Comparison of ENCODE assay signal across 27 cellular contexts in the genomic region with DNA sequence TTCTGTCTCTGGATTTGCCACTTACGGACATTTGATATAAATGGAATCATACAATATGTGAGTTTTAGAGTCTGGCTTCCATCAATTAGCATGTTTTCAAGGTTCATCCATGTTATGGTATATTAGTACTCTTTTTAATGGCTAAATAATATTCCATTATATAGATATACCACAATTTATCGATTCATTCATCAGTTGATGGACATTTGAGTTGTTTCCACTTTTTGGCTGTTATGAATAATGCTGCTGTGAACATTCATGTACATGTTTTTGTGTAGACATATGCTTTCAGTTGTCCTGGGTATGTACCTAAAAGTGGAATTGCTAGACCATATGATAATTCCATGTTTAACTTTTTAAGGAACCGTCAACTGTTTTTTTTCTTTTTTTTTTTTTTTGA.
"Had no signal": no experiment of that assay in that cellular context is flagged by ENCODE, and none has a peak within 500 bp of the region (broad histone marks: within the 10 kb centered on the region; RNA-seq: fewer than 3 reads in every experiment).

No MANE protein-coding gene starts in this region.

- H2AFZ ChIP-seq: neural progenitor cell, parathyroid adenoma had no signal

- H3K9me3 Mint-ChIP-seq: stimulated activated effector memory CD8-positive, alpha-beta T cell treated with anti-CD3 and anti-CD28 coated beads, Interleukin-12 subunit alpha, Interleukin-12 subunit beta, amount 100 ng/mL, for 72 hours; stimulated activated naive CD8-positive, alpha-beta T cell treated with anti-CD3 and anti-CD28 coated beads, Interleukin-15, Interleukin-2, amounts not matched to agents 100 ng/mL and 50 ng/mL, for 24 hours had no signal

- H3K27me3 Mint-ChIP-seq: progenitor cell of endocrine pancreas; stimulated activated naive B cell treated with anti-CD40 and anti-IgM and Interleukin-4, amounts not matched to agents 10 μg/mL and 1 μg/mL and 100 μg/mL, for 72 hours; stimulated activated naive CD8-positive, alpha-beta T cell treated with anti-CD3 and anti-CD28 coated beads, Interleukin-15, Interleukin-2, amounts not matched to agents 100 ng/mL and 50 ng/mL, for 24 hours had no signal

- H3K4me1 Mint-ChIP-seq: nephron; neural progenitor cell; stimulated activated effector memory CD8-positive, alpha-beta T cell treated with anti-CD3 and anti-CD28 coated beads, Interleukin-12 subunit alpha, Interleukin-12 subunit beta, amount 100 ng/mL, for 72 hours had no signal

- H3K4me1 ChIP-seq: neural progenitor cell, parathyroid adenoma, psoas muscle, right lobe of liver, sigmoid colon, stomach, tibial nerve, upper lobe of left lung, vagina had no signal

- H3K27ac Mint-ChIP-seq: nephron; neural progenitor cell; progenitor cell of endocrine pancreas; stimulated activated effector memory CD8-positive, alpha-beta T cell treated with anti-CD3 and anti-CD28 coated beads, Interleukin-12 subunit alpha, Interleukin-12 subunit beta, amount 100 ng/mL, for 72 hours; stimulated activated naive B cell treated with anti-CD40 and anti-IgM and Interleukin-4, amounts not matched to agents 10 μg/mL and 1 μg/mL and 100 μg/mL, for 72 hours; stimulated activated naive CD8-positive, alpha-beta T cell treated with anti-CD3 and anti-CD28 coated beads, Interleukin-15, Interleukin-2, amounts not matched to agents 100 ng/mL and 50 ng/mL, for 24 hours had no signal

- H3K9me3 ChIP-seq: ovary, right lobe of liver, thyroid gland, vagina had no signal

- H3K27me3 ChIP-seq: neural progenitor cell, ovary, right lobe of liver, sigmoid colon, stomach, thyroid gland, tibial nerve, upper lobe of left lung, vagina had no signal

- ATAC-seq: psoas muscle; right cardiac atrium; right lobe of liver; stimulated activated effector memory CD8-positive, alpha-beta T cell treated with anti-CD3 and anti-CD28 coated beads, Interleukin-12 subunit alpha, Interleukin-12 subunit beta, amount 100 ng/mL, for 72 hours; stimulated activated naive B cell treated with anti-CD40 and anti-IgM and Interleukin-4, amounts not matched to agents 10 μg/mL and 1 μg/mL and 100 μg/mL, for 72 hours had no signal

- H3K9ac ChIP-seq: neural progenitor cell, parathyroid adenoma had no signal

- H3K4me2 ChIP-seq: neural progenitor cell had no signal

- H3K4me3 ChIP-seq: neural progenitor cell, ovary, psoas muscle, right lobe of liver, sigmoid colon, stomach, thoracic aorta, thyroid gland, tibial nerve, upper lobe of left lung, vagina had no signal

- H3K36me3 ChIP-seq: ovary, upper lobe of left lung had no signal

- H3K36me3 Mint-ChIP-seq: stimulated activated effector memory CD8-positive, alpha-beta T cell treated with anti-CD3 and anti-CD28 coated beads, Interleukin-12 subunit alpha, Interleukin-12 subunit beta, amount 100 ng/mL, for 72 hours had no signal

- H3K4me3 Mint-ChIP-seq: nephron; neural progenitor cell; stimulated activated effector memory CD8-positive, alpha-beta T cell treated with anti-CD3 and anti-CD28 coated beads, Interleukin-12 subunit alpha, Interleukin-12 subunit beta, amount 100 ng/mL, for 72 hours; stimulated activated naive B cell treated with anti-CD40 and anti-IgM and Interleukin-4, amounts not matched to agents 10 μg/mL and 1 μg/mL and 100 μg/mL, for 72 hours; stimulated activated naive CD8-positive, alpha-beta T cell treated with anti-CD3 and anti-CD28 coated beads, Interleukin-15, Interleukin-2, amounts not matched to agents 100 ng/mL and 50 ng/mL, for 24 hours had no signal

- H3K27ac ChIP-seq: neural progenitor cell, ovary, parathyroid adenoma, psoas muscle, right lobe of liver, sigmoid colon, stomach, thoracic aorta, thyroid gland, tibial nerve, upper lobe of left lung, vagina had no signal

- DNase-seq: occipital lobe; ovary; posterior cingulate gyrus; psoas muscle; right cardiac atrium; right lobe of liver; sigmoid colon; small intestine; stimulated activated CD4-positive, alpha-beta T cell treated with anti-CD3 and anti-CD28 coated beads, Interleukin-15, amount 100 ng/mL, for 24 hours; stimulated activated CD4-positive, alpha-beta T cell treated with anti-CD3 and anti-CD28 coated beads, Interleukin-2, amount 100 ng/mL, for 24 hours; stimulated activated CD4-positive, alpha-beta T cell treated with anti-CD3 and anti-CD28 coated beads, Interleukin-2, amount 100 ng/mL, for 48 hours; stimulated activated CD4-positive, alpha-beta T cell treated with anti-CD3 and anti-CD28 coated beads, Interleukin-4, amount 100 ng/mL, for 24 hours; stimulated activated naive B cell treated with anti-CD40 and anti-IgM and Interleukin-4, amounts not matched to agents 10 μg/mL and 1 μg/mL and 100 μg/mL, for 72 hours; stimulated activated naive CD4-positive, alpha-beta T cell treated with Interleukin-2 at 50 U/mL for 16 hours; stomach; thyroid gland; trophoblast cell; upper lobe of left lung had no signal

- H3K79me2 ChIP-seq: parathyroid adenoma had no signal
